Comparison of ENCODE assay signal across 17 cellular contexts in genomic region chr13:62879071-62879470, GRCh38.
DNase-seq lines count a peak whose midpoint lies in the region; ATAC-seq and TF ChIP-seq lines count a peak whose summit lies in the region.
"Had no signal": no experiment of that assay in that cellular context is flagged by ENCODE, and none has a peak within 500 bp of the region (broad histone marks: within the 10 kb centered on the region; RNA-seq: fewer than 3 reads in every experiment).

No MANE protein-coding gene starts in this region.

- H3K9me3 ChIP-seq in mucosa of descending colon (peaks cover 71% of the 10 kb centered on the region), MG63 (0 out of 2 replicates have a peak, but pooled peaks cover 3% of the 10 kb centered on the region)
- H3K9me3 ChIP-seq: HAP-1 had no signal

- no peaks in the 10 kb centered on the region for H3K4me1 ChIP-seq in mucosa of descending colon (ENCODE audit: low read depth)
- H3K4me1 ChIP-seq: foreskin keratinocyte, HAP-1 had no signal

- no peak for TF ChIP-seq CTCF in HFF-Myc (IDR thresholded peaks at IDR 0.05; ENCODE audit: low read depth, low read length, missing control alignments)
- no peak for TF ChIP-seq CTCF in foreskin fibroblast (IDR thresholded peaks at IDR 0.05; ENCODE audit: low read depth, low read length)
- no peak for TF ChIP-seq CTCF in mucosa of descending colon (IDR thresholded peaks at IDR 0.05)

- H3K27me3 ChIP-seq in MG63: no peaks in the 10 kb centered on the region
- H3K27me3 ChIP-seq: foreskin keratinocyte had no signal

- H3K4me3 ChIP-seq in HFF-Myc (replicated peaks; ENCODE audit: low read depth, low read length) (no peak overlapping the region), foreskin fibroblast (ENCODE audit: low read depth in 1 of 2, low read length in 2 of 2) (no peak overlapping the region), mucosa of descending colon (no peak overlapping the region), MG63 (no peak overlapping the region)
- H3K4me3 ChIP-seq: HAP-1 had no signal

- ATAC-seq in GM21390 (IDR thresholded peaks at IDR 0.05; ENCODE audit: unreplicated experiment) (no peak), mucosa of descending colon (no peak)
- ATAC-seq: foreskin keratinocyte had no signal

- DNase-seq in AG08395 (ENCODE audit: low spot score) (peak; percentile 33), HFF-Myc (ENCODE audit: extremely low read depth, low read depth) (peak; percentile 1), astrocyte of the hippocampus (ENCODE audit: low read depth, low spot score) (peak; percentile 51), foreskin fibroblast (peak; percentile 44 to 61), mucosa of descending colon (no peak), 8988T (no peak), MG63 (no peak)
- DNase-seq: activated CD4-positive, alpha-beta T cell treated with anti-CD3 and anti-CD28 coated beads, Interleukin-2, amount 50 U/mL, for 48 hours; activated naive CD4-positive, alpha-beta T cell treated with anti-CD3 and anti-CD28 coated beads, Interleukin-2, amount 10 ng/mL, durations not matched to agents 7 days and 5 days; activated T-cell treated with anti-CD3 and anti-CD28 coated beads, Interleukin-2, amount 50 U/mL, for 1 hour; Calu3; NCI-H146; NCI-H345; substantia nigra had no signal

- H3K36me3 ChIP-seq in mucosa of descending colon (ENCODE audit: low read depth) (no peaks in the 10 kb centered on the region), MG63 (no peaks in the 10 kb centered on the region)
- H3K36me3 ChIP-seq: HAP-1 had no signal

- intact Hi-C loops in mucosa of descending colon (cut with DNase I, micrococcal nuclease): no loop called here

Comparison
In these comparisons a context has a peak if more than half of its experiments do, and no peak if none do; other contexts are left out.
1. DNase-seq: peak in AG08395 (single experiment), HFF-Myc (single experiment), astrocyte of the hippocampus (single experiment) and foreskin fibroblast (2 of 2); none in mucosa of descending colon (0 of 3), 8988T (single experiment) and MG63 (single experiment).